Comparison of ENCODE assay signal across 1 cellular context in the genomic region with DNA sequence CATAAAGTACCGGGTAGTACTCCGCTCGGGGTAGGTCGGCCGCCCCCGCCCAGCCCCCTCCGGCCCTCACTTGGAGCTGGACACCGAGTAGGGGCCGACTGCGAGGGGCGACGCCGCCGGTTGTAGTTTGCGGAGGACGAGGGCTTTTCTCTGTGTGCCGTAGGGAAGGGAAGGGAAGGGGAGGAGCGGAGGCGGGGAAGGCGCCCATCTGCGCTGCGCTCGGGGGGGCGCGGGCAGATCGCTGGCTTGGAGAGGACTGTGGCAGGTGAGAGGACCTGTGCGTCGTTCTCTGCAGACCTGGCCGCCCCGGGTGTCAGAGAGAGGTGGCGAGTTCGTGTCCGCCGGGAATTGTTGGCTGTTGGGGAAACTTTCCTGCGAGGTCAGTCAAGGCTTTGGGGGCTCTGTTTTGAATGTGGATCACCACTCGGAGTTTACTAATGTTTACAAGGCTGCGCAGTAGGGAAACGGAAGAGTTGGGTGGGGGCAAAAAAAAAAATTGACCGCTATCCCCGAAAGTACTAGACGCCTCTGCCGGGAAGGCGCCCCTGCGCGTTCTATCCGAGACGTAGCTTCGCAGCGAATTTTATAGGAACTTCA.
TF ChIP-seq lines count a peak whose summit lies in the region.

No MANE protein-coding gene starts in this region.

TF ChIP-seq in K562, 482 proteins besides CTCF, POLR2A, EP300 and RAD21 (continued from another document and continues in another):
- TF ChIP-seq SP2 (IDR thresholded peaks at IDR 0.05; ENCODE audit: extremely low read depth, low read depth, low read length, poor library complexity, severe bottlenecking), result no peak
- no peak for TF ChIP-seq TARDBP (IDR thresholded peaks at IDR 0.05)
- no peak for TF ChIP-seq ZNF79 (CRISPR knock-in tag; IDR thresholded peaks at IDR 0.05; ENCODE audit: low read depth)
- TF ChIP-seq, protein P1, sequence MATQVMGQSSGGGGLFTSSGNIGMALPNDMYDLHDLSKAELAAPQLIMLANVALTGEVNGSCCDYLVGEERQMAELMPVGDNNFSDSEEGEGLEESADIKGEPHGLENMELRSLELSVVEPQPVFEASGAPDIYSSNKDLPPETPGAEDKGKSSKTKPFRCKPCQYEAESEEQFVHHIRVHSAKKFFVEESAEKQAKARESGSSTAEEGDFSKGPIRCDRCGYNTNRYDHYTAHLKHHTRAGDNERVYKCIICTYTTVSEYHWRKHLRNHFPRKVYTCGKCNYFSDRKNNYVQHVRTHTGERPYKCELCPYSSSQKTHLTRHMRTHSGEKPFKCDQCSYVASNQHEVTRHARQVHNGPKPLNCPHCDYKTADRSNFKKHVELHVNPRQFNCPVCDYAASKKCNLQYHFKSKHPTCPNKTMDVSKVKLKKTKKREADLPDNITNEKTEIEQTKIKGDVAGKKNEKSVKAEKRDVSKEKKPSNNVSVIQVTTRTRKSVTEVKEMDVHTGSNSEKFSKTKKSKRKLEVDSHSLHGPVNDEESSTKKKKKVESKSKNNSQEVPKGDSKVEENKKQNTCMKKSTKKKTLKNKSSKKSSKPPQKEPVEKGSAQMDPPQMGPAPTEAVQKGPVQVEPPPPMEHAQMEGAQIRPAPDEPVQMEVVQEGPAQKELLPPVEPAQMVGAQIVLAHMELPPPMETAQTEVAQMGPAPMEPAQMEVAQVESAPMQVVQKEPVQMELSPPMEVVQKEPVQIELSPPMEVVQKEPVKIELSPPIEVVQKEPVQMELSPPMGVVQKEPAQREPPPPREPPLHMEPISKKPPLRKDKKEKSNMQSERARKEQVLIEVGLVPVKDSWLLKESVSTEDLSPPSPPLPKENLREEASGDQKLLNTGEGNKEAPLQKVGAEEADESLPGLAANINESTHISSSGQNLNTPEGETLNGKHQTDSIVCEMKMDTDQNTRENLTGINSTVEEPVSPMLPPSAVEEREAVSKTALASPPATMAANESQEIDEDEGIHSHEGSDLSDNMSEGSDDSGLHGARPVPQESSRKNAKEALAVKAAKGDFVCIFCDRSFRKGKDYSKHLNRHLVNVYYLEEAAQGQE (CRISPR knock-in tag; IDR thresholded peaks at IDR 0.05; ENCODE audit: low read depth), result peak; percentile 40; the same call in 1 of the 2 replicates
- no peak for TF ChIP-seq ZC3H8 (IDR thresholded peaks at IDR 0.05)
- peak; percentile 99 for TF ChIP-seq SUPT5H (IDR thresholded peaks at IDR 0.05)
- TF ChIP-seq CBX1 (IDR thresholded peaks at IDR 0.05; ENCODE audit: low read depth), result peak; percentile 39; the same call in 1 of the 2 replicates
- TF ChIP-seq, protein P2, sequence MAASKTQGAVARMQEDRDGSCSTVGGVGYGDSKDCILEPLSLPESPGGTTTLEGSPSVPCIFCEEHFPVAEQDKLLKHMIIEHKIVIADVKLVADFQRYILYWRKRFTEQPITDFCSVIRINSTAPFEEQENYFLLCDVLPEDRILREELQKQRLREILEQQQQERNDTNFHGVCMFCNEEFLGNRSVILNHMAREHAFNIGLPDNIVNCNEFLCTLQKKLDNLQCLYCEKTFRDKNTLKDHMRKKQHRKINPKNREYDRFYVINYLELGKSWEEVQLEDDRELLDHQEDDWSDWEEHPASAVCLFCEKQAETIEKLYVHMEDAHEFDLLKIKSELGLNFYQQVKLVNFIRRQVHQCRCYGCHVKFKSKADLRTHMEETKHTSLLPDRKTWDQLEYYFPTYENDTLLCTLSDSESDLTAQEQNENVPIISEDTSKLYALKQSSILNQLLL (CRISPR knock-in tag; IDR thresholded peaks at IDR 0.05; ENCODE audit: borderline replicate concordance), result no peak
- TF ChIP-seq ZNF57 (CRISPR knock-in tag; IDR thresholded peaks at IDR 0.05), result no peak
- TF ChIP-seq MEIS2 (IDR thresholded peaks at IDR 0.05; ENCODE audit: partially characterized antibody), result no peak
- 0 out of 2 replicates have a peak, but pooled peaks have one; percentile 55 for TF ChIP-seq GTF2E2 (tag; IDR thresholded peaks at IDR 0.05)
- no peak for TF ChIP-seq CCNT2 (IDR thresholded peaks at IDR 0.05; ENCODE audit: borderline replicate concordance, extremely low read depth, insufficient read length, low read depth, low read length)
- no peak for TF ChIP-seq THRAP3 (IDR thresholded peaks at IDR 0.05; ENCODE audit: borderline replicate concordance)
- TF ChIP-seq, protein P3, sequence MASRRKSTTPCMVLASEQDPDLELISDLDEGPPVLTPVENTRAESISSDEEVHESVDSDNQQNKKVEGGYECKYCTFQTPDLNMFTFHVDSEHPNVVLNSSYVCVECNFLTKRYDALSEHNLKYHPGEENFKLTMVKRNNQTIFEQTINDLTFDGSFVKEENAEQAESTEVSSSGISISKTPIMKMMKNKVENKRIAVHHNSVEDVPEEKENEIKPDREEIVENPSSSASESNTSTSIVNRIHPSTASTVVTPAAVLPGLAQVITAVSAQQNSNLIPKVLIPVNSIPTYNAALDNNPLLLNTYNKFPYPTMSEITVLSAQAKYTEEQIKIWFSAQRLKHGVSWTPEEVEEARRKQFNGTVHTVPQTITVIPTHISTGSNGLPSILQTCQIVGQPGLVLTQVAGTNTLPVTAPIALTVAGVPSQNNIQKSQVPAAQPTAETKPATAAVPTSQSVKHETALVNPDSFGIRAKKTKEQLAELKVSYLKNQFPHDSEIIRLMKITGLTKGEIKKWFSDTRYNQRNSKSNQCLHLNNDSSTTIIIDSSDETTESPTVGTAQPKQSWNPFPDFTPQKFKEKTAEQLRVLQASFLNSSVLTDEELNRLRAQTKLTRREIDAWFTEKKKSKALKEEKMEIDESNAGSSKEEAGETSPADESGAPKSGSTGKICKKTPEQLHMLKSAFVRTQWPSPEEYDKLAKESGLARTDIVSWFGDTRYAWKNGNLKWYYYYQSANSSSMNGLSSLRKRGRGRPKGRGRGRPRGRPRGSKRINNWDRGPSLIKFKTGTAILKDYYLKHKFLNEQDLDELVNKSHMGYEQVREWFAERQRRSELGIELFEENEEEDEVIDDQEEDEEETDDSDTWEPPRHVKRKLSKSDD (conservative IDR thresholded peaks at IDR 0.05; ENCODE audit: low read length), result no peak
- TF ChIP-seq PML (IDR thresholded peaks at IDR 0.05; ENCODE audit: low read length), result peak; percentile 93
- 0 out of 2 replicates have a peak, but pooled peaks have one; percentile 26 for TF ChIP-seq RB1 (IDR thresholded peaks at IDR 0.05; ENCODE audit: low read depth)
- TF ChIP-seq PHB (CRISPR knock-in tag; IDR thresholded peaks at IDR 0.05), result no peak
- no peak for TF ChIP-seq EP400 (IDR thresholded peaks at IDR 0.05)
- TF ChIP-seq TEAD1 (CRISPR knock-in tag; IDR thresholded peaks at IDR 0.05), result peak in 1 of 2 experiments; percentile 63; a peak in 1 of 4 replicates
- TF ChIP-seq, protein P4, sequence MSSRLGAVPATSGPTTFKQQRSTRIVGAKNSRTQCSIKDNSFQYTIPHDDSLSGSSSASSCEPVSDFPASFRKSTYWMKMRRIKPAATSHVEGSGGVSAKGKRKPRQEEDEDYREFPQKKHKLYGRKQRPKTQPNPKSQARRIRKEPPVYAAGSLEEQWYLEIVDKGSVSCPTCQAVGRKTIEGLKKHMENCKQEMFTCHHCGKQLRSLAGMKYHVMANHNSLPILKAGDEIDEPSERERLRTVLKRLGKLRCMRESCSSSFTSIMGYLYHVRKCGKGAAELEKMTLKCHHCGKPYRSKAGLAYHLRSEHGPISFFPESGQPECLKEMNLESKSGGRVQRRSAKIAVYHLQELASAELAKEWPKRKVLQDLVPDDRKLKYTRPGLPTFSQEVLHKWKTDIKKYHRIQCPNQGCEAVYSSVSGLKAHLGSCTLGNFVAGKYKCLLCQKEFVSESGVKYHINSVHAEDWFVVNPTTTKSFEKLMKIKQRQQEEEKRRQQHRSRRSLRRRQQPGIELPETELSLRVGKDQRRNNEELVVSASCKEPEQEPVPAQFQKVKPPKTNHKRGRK (tag; IDR thresholded peaks at IDR 0.05), result no peak
- TF ChIP-seq, protein P5, sequence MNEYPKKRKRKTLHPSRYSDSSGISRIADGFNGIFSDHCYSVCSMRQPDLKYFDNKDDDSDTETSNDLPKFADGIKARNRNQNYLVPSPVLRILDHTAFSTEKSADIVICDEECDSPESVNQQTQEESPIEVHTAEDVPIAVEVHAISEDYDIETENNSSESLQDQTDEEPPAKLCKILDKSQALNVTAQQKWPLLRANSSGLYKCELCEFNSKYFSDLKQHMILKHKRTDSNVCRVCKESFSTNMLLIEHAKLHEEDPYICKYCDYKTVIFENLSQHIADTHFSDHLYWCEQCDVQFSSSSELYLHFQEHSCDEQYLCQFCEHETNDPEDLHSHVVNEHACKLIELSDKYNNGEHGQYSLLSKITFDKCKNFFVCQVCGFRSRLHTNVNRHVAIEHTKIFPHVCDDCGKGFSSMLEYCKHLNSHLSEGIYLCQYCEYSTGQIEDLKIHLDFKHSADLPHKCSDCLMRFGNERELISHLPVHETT (CRISPR knock-in tag; conservative IDR thresholded peaks at IDR 0.05 in 1 of 2, IDR thresholded peaks at IDR 0.05 in 1 of 2), result no peak
- TF ChIP-seq, protein P6, sequence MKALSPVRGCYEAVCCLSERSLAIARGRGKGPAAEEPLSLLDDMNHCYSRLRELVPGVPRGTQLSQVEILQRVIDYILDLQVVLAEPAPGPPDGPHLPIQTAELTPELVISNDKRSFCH (CRISPR knock-in tag; IDR thresholded peaks at IDR 0.05), result no peak
- TF ChIP-seq, protein P6 (tag; IDR thresholded peaks at IDR 0.05), result peak; percentile 56; the same call in 1 of the 2 replicates
- 0 out of 2 replicates have a peak, but pooled peaks have one; percentile 26 for TF ChIP-seq OTX1 (CRISPR knock-in tag; IDR thresholded peaks at IDR 0.05)
- TF ChIP-seq NFRKB (IDR thresholded peaks at IDR 0.05; ENCODE audit: low read depth), result no peak
- TF ChIP-seq, protein P7, sequence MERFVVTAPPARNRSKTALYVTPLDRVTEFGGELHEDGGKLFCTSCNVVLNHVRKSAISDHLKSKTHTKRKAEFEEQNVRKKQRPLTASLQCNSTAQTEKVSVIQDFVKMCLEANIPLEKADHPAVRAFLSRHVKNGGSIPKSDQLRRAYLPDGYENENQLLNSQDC (CRISPR knock-in tag; IDR thresholded peaks at IDR 0.05), result peak; percentile 90
- TF ChIP-seq RUNX1 (IDR thresholded peaks at IDR 0.05; ENCODE audit: low read depth), result no peak
- no peak for TF ChIP-seq NCOA2 (IDR thresholded peaks at IDR 0.05; ENCODE audit: partially characterized antibody in 2 of 2)
- peak; percentile 32 for TF ChIP-seq PHF20 (IDR thresholded peaks at IDR 0.05; ENCODE audit: partially characterized antibody)
- TF ChIP-seq ZNF133 (CRISPR knock-in tag; IDR thresholded peaks at IDR 0.05), result no peak
- no peak for TF ChIP-seq SRF (CRISPR knock-in tag; IDR thresholded peaks at IDR 0.05)
- TF ChIP-seq, protein P8, sequence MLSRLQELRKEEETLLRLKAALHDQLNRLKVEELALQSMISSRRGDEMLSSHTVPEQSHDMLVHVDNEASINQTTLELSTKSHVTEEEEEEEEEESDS (CRISPR knock-in tag; IDR thresholded peaks at IDR 0.05), result no peak
- peak; percentile 99 for TF ChIP-seq NELFE (IDR thresholded peaks at IDR 0.05; ENCODE audit: insufficient read depth, insufficient read length)
- TF ChIP-seq BDP1 (IDR thresholded peaks at IDR 0.05; ENCODE audit: insufficient read depth, insufficient read length), result no peak
- TF ChIP-seq MYC (IDR thresholded peaks at IDR 0.05; ENCODE audit: low read depth, low read length), result no peak
- no peak for TF ChIP-seq MYC (CRISPR knock-in tag; IDR thresholded peaks at IDR 0.05; ENCODE audit: borderline replicate concordance, low read depth)
- TF ChIP-seq RBM25 (IDR thresholded peaks at IDR 0.05; ENCODE audit: low read depth, low read length, severe bottlenecking), result no peak
- TF ChIP-seq, protein P9, sequence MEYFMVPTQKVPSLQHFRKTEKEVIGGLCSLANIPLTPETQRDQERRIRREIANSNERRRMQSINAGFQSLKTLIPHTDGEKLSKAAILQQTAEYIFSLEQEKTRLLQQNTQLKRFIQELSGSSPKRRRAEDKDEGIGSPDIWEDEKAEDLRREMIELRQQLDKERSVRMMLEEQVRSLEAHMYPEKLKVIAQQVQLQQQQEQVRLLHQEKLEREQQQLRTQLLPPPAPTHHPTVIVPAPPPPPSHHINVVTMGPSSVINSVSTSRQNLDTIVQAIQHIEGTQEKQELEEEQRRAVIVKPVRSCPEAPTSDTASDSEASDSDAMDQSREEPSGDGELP (CRISPR knock-in tag; IDR thresholded peaks at IDR 0.05; ENCODE audit: borderline replicate concordance), result no peak
- TF ChIP-seq ZC3H4 (CRISPR knock-in tag; IDR thresholded peaks at IDR 0.05; ENCODE audit: borderline replicate concordance), result peak; percentile 99
